11 cellular contexts compared by ENCODE assay signal in the genomic region with DNA sequence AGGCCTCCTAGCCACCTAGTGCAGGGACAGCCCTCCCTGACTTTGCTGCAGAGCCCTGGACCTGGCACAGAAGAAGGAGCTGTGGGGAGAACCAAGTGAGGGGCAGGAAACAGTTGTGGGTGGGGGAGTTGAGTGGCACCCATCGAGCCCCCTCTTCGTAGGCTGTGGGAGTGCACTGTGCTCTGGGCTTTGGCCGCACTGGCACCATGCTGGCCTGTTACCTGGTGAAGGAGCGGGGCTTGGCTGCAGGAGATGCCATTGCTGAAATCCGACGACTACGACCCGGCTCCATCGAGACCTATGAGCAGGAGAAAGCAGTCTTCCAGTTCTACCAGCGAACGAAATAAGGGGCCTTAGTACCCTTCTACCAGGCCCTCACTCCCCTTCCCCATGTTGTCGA. TPM values are rescaled to one million over a fixed set of nuclear protein-coding genes. Genes with fewer than 3 reads are reported as not detected.
A peak's percentile ranks its signal among the peaks of the same experiment; 100 is the strongest.
DNase-seq lines count a peak whose midpoint lies in the region; ATAC-seq and TF ChIP-seq lines count a peak whose summit lies in the region.
"Had no signal": no experiment of that assay in that cellular context is flagged by ENCODE, and none has a peak within 500 bp of the region (broad histone marks: within the 10 kb centered on the region; RNA-seq: fewer than 3 reads in every experiment).

No MANE protein-coding gene starts in this region.

- H3K9ac ChIP-seq in MM.1S (ENCODE audit: low read length) (no peak overlapping the region), colonic mucosa (ENCODE audit: low read depth in 2 of 2, low read length in 2 of 2) (peak overlapping the region in 1 of 2 donors; percentile 68)

- H3K9me2 ChIP-seq in MM.1S (replicated peaks; ENCODE audit: insufficient read depth, low read length): no peaks in the 10 kb centered on the region

- H3K9me3 ChIP-seq in CD4-positive, alpha-beta memory T cell (ENCODE audit: control insufficient read depth in 1 of 2, low read length in 2 of 2): no peaks in the 10 kb centered on the region
- H3K9me3 ChIP-seq in MM.1S (replicated peaks; ENCODE audit: insufficient read depth, low read length): no peaks in the 10 kb centered on the region
- no peaks in the 10 kb centered on the region for H3K9me3 ChIP-seq in colonic mucosa
- H3K9me3 ChIP-seq: ovary had no signal

- no peaks in the 10 kb centered on the region for H3K9me3 Mint-ChIP-seq in CD4-positive, alpha-beta memory T cell
- H3K9me3 Mint-ChIP-seq in dendritic cell treated with granulocyte-macrophage colony-stimulating factor and Interleukin-4, amounts not matched to agents 40 ng/mL and 50 ng/mL, for 4 days: no peaks in the 10 kb centered on the region
- no peaks in the 10 kb centered on the region for H3K9me3 Mint-ChIP-seq in naive thymus-derived CD8-positive, alpha-beta T cell

- H3K27me3 Mint-ChIP-seq in CD4-positive, alpha-beta memory T cell: no peaks in the 10 kb centered on the region
- H3K27me3 Mint-ChIP-seq in dendritic cell treated with granulocyte-macrophage colony-stimulating factor and Interleukin-4, amounts not matched to agents 40 ng/mL and 50 ng/mL, for 4 days: no peaks in the 10 kb centered on the region
- no peaks in the 10 kb centered on the region for H3K27me3 Mint-ChIP-seq in naive thymus-derived CD8-positive, alpha-beta T cell

- H3K4me3 ChIP-seq in CD4-positive, alpha-beta memory T cell (ENCODE audit: low read length in 2 of 2): no peak overlapping the region
- H3K4me3 ChIP-seq in MM.1S (ENCODE audit: low read length) (no peak overlapping the region), colonic mucosa (no peak overlapping the region)

- no peaks in the 10 kb centered on the region for H3K36me3 Mint-ChIP-seq in CD4-positive, alpha-beta memory T cell
- H3K36me3 Mint-ChIP-seq in dendritic cell treated with granulocyte-macrophage colony-stimulating factor and Interleukin-4, amounts not matched to agents 40 ng/mL and 50 ng/mL, for 4 days (ENCODE audit: low read depth): peaks cover 27% of the 10 kb centered on the region
- no peaks in the 10 kb centered on the region for H3K36me3 Mint-ChIP-seq in naive thymus-derived CD8-positive, alpha-beta T cell

- H3K4me2 ChIP-seq in MM.1S (ENCODE audit: low read depth, low read length): peak overlapping the region; percentile 90

- ATAC-seq in naive thymus-derived CD8-positive, alpha-beta T cell: no peak
- ATAC-seq in GM18517 (IDR thresholded peaks at IDR 0.05; ENCODE audit: unreplicated experiment): no peak
- ATAC-seq in foreskin keratinocyte: no peak
- ATAC-seq: activated CD4-positive, CD25-positive, alpha-beta regulatory T cell treated with anti-CD3 and anti-CD28 coated beads, Interleukin-2, amount 50 U/mL, for 24 hours had no signal

- H3K4me1 ChIP-seq in CD4-positive, alpha-beta memory T cell (ENCODE audit: insufficient read depth, low read length): peaks cover 16% of the 10 kb centered on the region
- H3K4me1 ChIP-seq in MM.1S (ENCODE audit: low read length) (peaks cover 10% of the 10 kb centered on the region; the same call in 1 of the 2 replicates), foreskin keratinocyte (no peaks in the 10 kb centered on the region), colonic mucosa (peaks cover 4% of the 10 kb centered on the region)

- TF ChIP-seq CTCF in MM.1S (IDR thresholded peaks at IDR 0.05; ENCODE audit: low read length) (no peak), foreskin keratinocyte (conservative IDR thresholded peaks at IDR 0.05) (no peak), colonic mucosa (IDR thresholded peaks at IDR 0.05) (no peak)

- H3F3A ChIP-seq in MM.1S (ENCODE audit: insufficient read depth, low read length): no peaks in the 10 kb centered on the region

- CTCF ChIA-PET in CD4-positive, alpha-beta memory T cell (lab: Charles Lee; ENCODE audit: partially characterized antibody): interaction anchor here (1.5 to 10.7 kb wide), 4 partner anchors 12 to 225 kb away, joined by 3 to 116 read pairs (median 24); no protein-coding TSS in a partner anchor

- peak overlapping the region in 6 of 8 donors; percentile 83 to 90 (median 87) for H3K4me3 Mint-ChIP-seq in CD4-positive, alpha-beta memory T cell
- peak overlapping the region; percentile 80 for H3K4me3 Mint-ChIP-seq in dendritic cell treated with granulocyte-macrophage colony-stimulating factor and Interleukin-4, amounts not matched to agents 40 ng/mL and 50 ng/mL, for 4 days
- H3K4me3 Mint-ChIP-seq in naive thymus-derived CD8-positive, alpha-beta T cell: peak overlapping the region; percentile 26 to 92 (median 87)

- peaks cover 14 to 55% (median 36%) of the 10 kb centered on the region in 4 donors for H3K4me1 Mint-ChIP-seq in CD4-positive, alpha-beta memory T cell
- peaks cover 52% of the 10 kb centered on the region for H3K4me1 Mint-ChIP-seq in dendritic cell treated with granulocyte-macrophage colony-stimulating factor and Interleukin-4, amounts not matched to agents 40 ng/mL and 50 ng/mL, for 4 days (ENCODE audit: low read depth)
- H3K4me1 Mint-ChIP-seq in naive thymus-derived CD8-positive, alpha-beta T cell: peaks cover 11 to 44% (median 34%) of the 10 kb centered on the region in 4 donors

- no peaks in the 10 kb centered on the region for H4K20me1 ChIP-seq in MM.1S (ENCODE audit: insufficient read depth, low read length)

- no peaks in the 10 kb centered on the region for H3K27me3 ChIP-seq in CD4-positive, alpha-beta memory T cell (ENCODE audit: insufficient read depth, low read length)
- H3K27me3 ChIP-seq in MM.1S (replicated peaks; ENCODE audit: insufficient read depth, low read length) (no peaks in the 10 kb centered on the region), foreskin keratinocyte (no peaks in the 10 kb centered on the region), colonic mucosa (no peaks in the 10 kb centered on the region)
- H3K27me3 ChIP-seq: ovary had no signal

- no peak for DNase-seq in CD4-positive, alpha-beta memory T cell
- no peak for DNase-seq in MM.1S
- DNase-seq in naive thymus-derived CD8-positive, alpha-beta T cell: peak in 1 of 10 donors; percentile 1
- no peak for DNase-seq in activated gamma-delta T cell treated with Interleukin-2 at 50 U/mL for 16 hours
- DNase-seq in foreskin keratinocyte: no peak
- no peak for DNase-seq in colonic mucosa
- DNase-seq: DMS153 had no signal

- intact Hi-C loops in CD4-positive, alpha-beta memory T cell (cut with micrococcal nuclease): no loop called here
- intact Hi-C loops in dendritic cell treated with granulocyte-macrophage colony-stimulating factor and Interleukin-4, amounts not matched to agents 40 ng/mL and 50 ng/mL, for 4 days (cut with micrococcal nuclease): loop anchor here (5.0 kb wide), 3 partner anchors 45 to 225 kb away; partner anchors contain the start of gene SLAMF8
- intact Hi-C loops in colonic mucosa (cut with DNase I): loop anchor here (5.0 kb wide), 1 partner anchor 110 kb away; no protein-coding TSS in a partner anchor

- peak overlapping the region in 5 of 7 donors; percentile 11 to 96 (median 80) for H3K27ac Mint-ChIP-seq in CD4-positive, alpha-beta memory T cell
- peak overlapping the region; percentile 82 for H3K27ac Mint-ChIP-seq in dendritic cell treated with granulocyte-macrophage colony-stimulating factor and Interleukin-4, amounts not matched to agents 40 ng/mL and 50 ng/mL, for 4 days
- peak overlapping the region in 8 of 10 donors; percentile 24 to 95 (median 84) for H3K27ac Mint-ChIP-seq in naive thymus-derived CD8-positive, alpha-beta T cell

- H2AFZ ChIP-seq in MM.1S (ENCODE audit: low read length): no peak overlapping the region

- no peaks in the 10 kb centered on the region for H3K36me3 ChIP-seq in CD4-positive, alpha-beta memory T cell (ENCODE audit: insufficient read depth, low read length)
- H3K36me3 ChIP-seq in MM.1S (replicated peaks; ENCODE audit: insufficient read depth, low read length) (no peaks in the 10 kb centered on the region), colonic mucosa (no peaks in the 10 kb centered on the region)
- H3K36me3 ChIP-seq: ovary had no signal

- 0 out of 2 replicates have a peak, but pooled peaks cover 8% of the 10 kb centered on the region for H3K79me2 ChIP-seq in MM.1S (ENCODE audit: low read length)

- POLR2A ChIA-PET in CD4-positive, alpha-beta memory T cell (lab: Charles Lee; ENCODE audit: partially characterized antibody): interaction anchor here (2.2 to 2.8 kb wide), 3 partner anchors 18 to 143 kb away, joined by 7 to 24 read pairs (median 14); partner anchors contain the start of gene TAGLN2
- POLR2A ChIA-PET in naive thymus-derived CD8-positive, alpha-beta T cell (lab: Charles Lee): interaction anchor here (1.3 to 2.2 kb wide), 2 partner anchors 72 to 143 kb away, joined by 3 to 6 read pairs; partner anchors contain the start of gene TAGLN2

- no peak overlapping the region for H3K27ac ChIP-seq in CD4-positive, alpha-beta memory T cell (ENCODE audit: low read depth, low read length)
- H3K27ac ChIP-seq in MM.1S (ENCODE audit: low read length): no peak overlapping the region
- H3K27ac ChIP-seq in foreskin keratinocyte: no peak overlapping the region
- H3K27ac ChIP-seq in colonic mucosa: no peak overlapping the region

RNA-seq across cellular contexts. Expression of gene DUSP23, which starts 1.2 kb away (rescaled TPM):
- total RNA-seq in CD4-positive, alpha-beta memory T cell: 10 to 100 TPM; 14.5 to 15.7 TPM
- 10 to 100 TPM; 44.8 to 73.8 TPM for polyA plus RNA-seq in CD4-positive, alpha-beta memory T cell
- 10 to 100 TPM; 13.0 to 15.6 TPM for total RNA-seq in naive thymus-derived CD8-positive, alpha-beta T cell
- 10 to 100 TPM; 50.0 to 57.7 (median 54.3) TPM for polyA plus RNA-seq in naive thymus-derived CD8-positive, alpha-beta T cell
- total RNA-seq in foreskin keratinocyte (44.4 and 44.5 TPM in 2 replicates), colonic mucosa (10 to 100 TPM; 43.3 to 50.4 TPM)
- 56.7 and 59.7 TPM in 2 replicates for polyA plus RNA-seq in foreskin keratinocyte

RNA-seq across cellular contexts. Expression of gene FCRL6, which starts 20.2 kb away (rescaled TPM):
- total RNA-seq in CD4-positive, alpha-beta memory T cell: under 1 TPM; 0.41 to 0.55 TPM
- polyA plus RNA-seq in CD4-positive, alpha-beta memory T cell: under 1 TPM; 0.20 to 0.78 TPM
- total RNA-seq in naive thymus-derived CD8-positive, alpha-beta T cell: 1 to 10 TPM; 2.1 TPM
- 100 to 1,000 TPM in 1 of 3 donors, 1 to 10 TPM in 2; 2.1 to 127 (median 6.6) TPM for polyA plus RNA-seq in naive thymus-derived CD8-positive, alpha-beta T cell
- total RNA-seq in foreskin keratinocyte (not detected in 2 replicates), colonic mucosa (not detected)
- polyA plus RNA-seq in foreskin keratinocyte: not detected in 2 replicates

RNA-seq across cellular contexts. Expression of gene SLAMF8, which starts 44.7 kb away (rescaled TPM):
- total RNA-seq in CD4-positive, alpha-beta memory T cell: 1 to 10 TPM; 2.0 TPM
- polyA plus RNA-seq in CD4-positive, alpha-beta memory T cell: not detected
- total RNA-seq in naive thymus-derived CD8-positive, alpha-beta T cell: under 1 TPM; 0.10 to 0.36 TPM
- polyA plus RNA-seq in naive thymus-derived CD8-positive, alpha-beta T cell: 1 to 10 TPM in 1 of 3 donors, under 1 TPM in 2; 0.47 to 3.0 (median 0.64) TPM
- total RNA-seq in foreskin keratinocyte (not detected in 2 replicates), colonic mucosa (1 to 10 TPM; 1.5 to 1.9 TPM)
- not detected in 2 replicates for polyA plus RNA-seq in foreskin keratinocyte
